In the genomic region with DNA sequence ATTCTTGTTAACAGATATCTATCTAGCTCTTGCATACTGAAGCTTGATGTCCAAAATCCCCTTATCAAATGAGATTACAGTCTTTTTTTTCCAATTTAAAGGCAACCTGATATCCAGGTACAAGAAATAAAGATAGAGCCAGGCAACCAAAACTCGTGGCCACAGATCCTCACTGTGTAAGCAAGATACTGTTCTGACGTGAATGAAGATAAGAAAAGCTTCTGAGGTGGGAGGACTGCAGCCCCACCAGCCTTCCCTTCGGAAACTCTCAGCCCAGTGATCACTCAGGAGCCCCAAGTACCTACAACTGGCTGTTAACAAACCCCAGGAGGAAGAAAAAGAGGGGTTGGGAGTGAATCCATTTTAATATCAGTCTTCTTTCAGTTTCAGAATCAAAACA, we compare ENCODE assay signal across 1 cellular context.
TF ChIP-seq lines count a peak whose summit lies in the region.

No MANE protein-coding gene starts in this region.

TF ChIP-seq in IMR-90, 13 proteins besides CTCF, POLR2A, EP300 and RAD21 (continued from another document):
- no peak for TF ChIP-seq NFE2L2 (IDR thresholded peaks at IDR 0.05; ENCODE audit: low read depth, low read length)
